Comparison of ENCODE assay signal across 10 cellular contexts in genomic region chr13:20121154-20121515, GRCh38. TPM values are rescaled to one million over a fixed set of nuclear protein-coding genes. Genes with fewer than 3 reads are reported as not detected.
DNase-seq lines count a peak whose midpoint lies in the region; ATAC-seq and TF ChIP-seq lines count a peak whose summit lies in the region.
"Had no signal": no experiment of that assay in that cellular context is flagged by ENCODE, and none has a peak within 500 bp of the region (broad histone marks: within the 10 kb centered on the region; RNA-seq: fewer than 3 reads in every experiment).

No MANE protein-coding gene starts in this region.

- no peak overlapping the region for H3K9ac ChIP-seq in SK-N-SH

- POLR2A ChIA-PET in T-cell (lab: Charles Lee): interaction anchor here in 1 of 2 donors (0.5 kb wide), 1 partner anchor 13 kb away, joined by 8 read pairs; no protein-coding TSS in a partner anchor
- POLR2A ChIA-PET in SK-N-SH (lab: Yijun Ruan, JAX): no interaction called here

- H3K27me3 Mint-ChIP-seq in T-cell (peaks cover 4 to 18% of the 10 kb centered on the region in 2 donors), immature natural killer cell (ENCODE audit: low read depth in 3 of 3) (peaks cover 2 to 17% (median 7%) of the 10 kb centered on the region in 3 donors)

- no peak overlapping the region for H2AFZ ChIP-seq in SK-N-SH (ENCODE audit: low read depth)

- H3K4me2 ChIP-seq in SK-N-SH: no peak overlapping the region

- H3K4me3 Mint-ChIP-seq in T-cell: peak overlapping the region; percentile 82 to 91 (median 87)
- H3K4me3 Mint-ChIP-seq in immature natural killer cell: peak overlapping the region; percentile 86 to 95 (median 89)

- CTCF ChIA-PET in T-cell (lab: Charles Lee) (interaction anchor here in 1 of 2 donors (1.0 kb wide), 1 partner anchor 257 kb away, joined by 3 read pairs; no protein-coding TSS in a partner anchor), SK-N-SH (lab: Yijun Ruan, JAX) (interaction anchor here (1.0 kb wide), 1 partner anchor 29 kb away, joined by 3 read pairs; no protein-coding TSS in a partner anchor)

- TF ChIP-seq EP300 in upper lobe of left lung (IDR thresholded peaks at IDR 0.05) (no peak), SK-N-SH (IDR thresholded peaks at IDR 0.05; ENCODE audit: borderline replicate concordance in 1 of 2, low read depth in 1 of 2, low read length in 1 of 2) (no peak)

- no peaks in the 10 kb centered on the region for H4K20me1 ChIP-seq in SK-N-SH (ENCODE audit: insufficient read depth)

- H3K9me3 Mint-ChIP-seq in T-cell (no peaks in the 10 kb centered on the region), immature natural killer cell (no peaks in the 10 kb centered on the region)

- H3K4me3 ChIP-seq in heart left ventricle (peak overlapping the region in 7 of 12 donors; percentile 10 to 58 (median 41)), upper lobe of left lung (peak overlapping the region in 3 of 4 donors; percentile 21 to 64 (median 38)), SK-N-SH (ENCODE audit: low read depth in 2 of 2, low read length in 1 of 2) (no peak overlapping the region)

- no peaks in the 10 kb centered on the region for H3K9me3 ChIP-seq in heart left ventricle
- H3K9me3 ChIP-seq in upper lobe of left lung: no peaks in the 10 kb centered on the region
- no peaks in the 10 kb centered on the region for H3K9me3 ChIP-seq in SK-N-SH

- no peak for ATAC-seq in heart left ventricle
- no peak for ATAC-seq in left cardiac atrium
- ATAC-seq in T-cell (replicated peaks in 1 of 4): no peak
- ATAC-seq in upper lobe of left lung (ENCODE audit: low FRiP score in 2 of 2): no peak

- intact Hi-C loops in heart left ventricle (cut with DNase I): no loop called here
- intact Hi-C loops in left cardiac atrium (cut with DNase I): no loop called here

- no peak for TF ChIP-seq RAD21 in SK-N-SH (IDR thresholded peaks at IDR 0.05; ENCODE audit: low read length)

- WGBS in heart left ventricle, 4 donors: 55 to 73% (median 62%) methylated on average over 8 of the region's 8 CpGs
- WGBS in upper lobe of left lung, 2 donors: 53 to 61% methylated on average over 7 to 8 of the region's 8 CpGs
- 58% methylated on average over 8 of the region's 8 CpGs for WGBS in SK-N-SH (ENCODE audit: low lambda C conversion rate)

- peaks cover 18 to 23% (median 22%) of the 10 kb centered on the region in 3 donors for H3K4me1 Mint-ChIP-seq in T-cell
- H3K4me1 Mint-ChIP-seq in immature natural killer cell: peaks cover 16 to 26% of the 10 kb centered on the region in 2 donors

- H3K4me1 ChIP-seq in heart left ventricle (peaks cover 0 to 32% (median 13%) of the 10 kb centered on the region in 12 donors), upper lobe of left lung (peaks cover 6 to 14% (median 10%) of the 10 kb centered on the region in 4 donors), SK-N-SH (ENCODE audit: control insufficient read depth in 1 of 2, insufficient read depth in 2 of 2, low read depth in 1 of 2, low read length in 1 of 2) (peaks cover 0 to 3% of the 10 kb centered on the region in 2 experiments; a peak in 2 of 4 replicates)

- H3K79me2 ChIP-seq in SK-N-SH (ENCODE audit: insufficient read depth): no peaks in the 10 kb centered on the region

- no peaks in the 10 kb centered on the region for H3K9me2 ChIP-seq in SK-N-SH

- H3K36me3 Mint-ChIP-seq in T-cell: no peaks in the 10 kb centered on the region
- H3K36me3 Mint-ChIP-seq in immature natural killer cell: no peaks in the 10 kb centered on the region

- H3K27me3 ChIP-seq in heart left ventricle (no peaks in the 10 kb centered on the region), upper lobe of left lung (no peaks in the 10 kb centered on the region), SK-N-SH (ENCODE audit: insufficient read depth) (no peaks in the 10 kb centered on the region)

- TF ChIP-seq POLR2A in heart left ventricle (IDR thresholded peaks at IDR 0.05) (no peak), upper lobe of left lung (IDR thresholded peaks at IDR 0.05) (no peak)

- no peaks in the 10 kb centered on the region for H3K36me3 ChIP-seq in heart left ventricle
- H3K36me3 ChIP-seq in upper lobe of left lung: no peaks in the 10 kb centered on the region
- H3K36me3 ChIP-seq in SK-N-SH (replicated peaks in 1 of 2; ENCODE audit: control insufficient read depth in 1 of 2, insufficient read depth in 2 of 2, low read length in 1 of 2): no peaks in the 10 kb centered on the region

- H3K27ac ChIP-seq in heart left ventricle (peak overlapping the region in 3 of 12 donors; percentile 69 to 92 (median 91)), upper lobe of left lung (peak overlapping the region in 2 of 4 donors; percentile 86 to 88), SK-N-SH (ENCODE audit: low read depth in 2 of 2, low read length in 1 of 2) (no peak overlapping the region)
- H3K27ac ChIP-seq: VCaP had no signal

- H3F3A ChIP-seq in SK-N-SH (replicated peaks; ENCODE audit: insufficient read depth): peaks cover 7% of the 10 kb centered on the region

- TF ChIP-seq CTCF in heart left ventricle (IDR thresholded peaks at IDR 0.05) (no peak), upper lobe of left lung (IDR thresholded peaks at IDR 0.05) (no peak), SK-N-SH (IDR thresholded peaks at IDR 0.05) (no peak)

- peak overlapping the region; percentile 81 to 91 for H3K27ac Mint-ChIP-seq in T-cell
- H3K27ac Mint-ChIP-seq in immature natural killer cell: peak overlapping the region; percentile 56 to 94 (median 83)

- no peak for DNase-seq in heart left ventricle
- no peak for DNase-seq in left cardiac atrium
- no peak for DNase-seq in T-cell
- DNase-seq in immature natural killer cell: no peak
- DNase-seq in upper lobe of left lung: no peak
- DNase-seq in NAMALWA (ENCODE audit: low spot score): no peak
- no peak for DNase-seq in SK-N-SH
- DNase-seq in iPS-NIHi7 (ENCODE audit: extremely low spot score): no peak
- DNase-seq: DMS153 had no signal

TF ChIP-seq in SK-N-SH, 30 proteins besides CTCF, POLR2A, EP300 and RAD21:
- no peak for TF ChIP-seq REST (IDR thresholded peaks at IDR 0.05; ENCODE audit: low read depth, low read length)
- TF ChIP-seq SIN3A (IDR thresholded peaks at IDR 0.05; ENCODE audit: borderline replicate concordance, low read depth, low read length): no peak
- no peak for TF ChIP-seq PBX3 (IDR thresholded peaks at IDR 0.05)
- no peak for TF ChIP-seq ELF1 (IDR thresholded peaks at IDR 0.05)
TF ChIP-seq in SK-N-SH: peak in this region for 0.

RNA-seq across cellular contexts. Expression of gene GJA3, which starts 39.7 kb away (rescaled TPM):
- total RNA-seq in heart left ventricle (10 to 100 TPM; 13.6 to 30.5 (median 17.9) TPM), left cardiac atrium (1 to 10 TPM; 6.2 to 8.0 TPM), T-cell (under 1 TPM; 0.10 to 0.93 (median 0.42) TPM), upper lobe of left lung (under 1 TPM in 2 of 6 donors, not detected in 4; 0.07 to 0.10 TPM)
- polyA plus RNA-seq in heart left ventricle (1 to 10 TPM; 5.4 to 9.3 TPM), immature natural killer cell (not detected), SK-N-SH (2012; rRNA removed) (not detected in 2 replicates)
- not detected in 2 replicates for polyA plus RNA-seq in SK-N-SH (2012; cell fraction: cytosol; rRNA removed)
- not detected in 2 replicates for polyA plus RNA-seq in SK-N-SH (2012; cell fraction: nucleus; rRNA removed)

Comparison
In these comparisons a context has a peak if more than half of its experiments do, and no peak if none do; other contexts are left out.
1. H3K4me3 ChIP-seq: peak in heart left ventricle (7 of 12) and upper lobe of left lung (3 of 4); none in SK-N-SH (0 of 2).